1 cellular context compared by ENCODE assay signal in the genomic region with DNA sequence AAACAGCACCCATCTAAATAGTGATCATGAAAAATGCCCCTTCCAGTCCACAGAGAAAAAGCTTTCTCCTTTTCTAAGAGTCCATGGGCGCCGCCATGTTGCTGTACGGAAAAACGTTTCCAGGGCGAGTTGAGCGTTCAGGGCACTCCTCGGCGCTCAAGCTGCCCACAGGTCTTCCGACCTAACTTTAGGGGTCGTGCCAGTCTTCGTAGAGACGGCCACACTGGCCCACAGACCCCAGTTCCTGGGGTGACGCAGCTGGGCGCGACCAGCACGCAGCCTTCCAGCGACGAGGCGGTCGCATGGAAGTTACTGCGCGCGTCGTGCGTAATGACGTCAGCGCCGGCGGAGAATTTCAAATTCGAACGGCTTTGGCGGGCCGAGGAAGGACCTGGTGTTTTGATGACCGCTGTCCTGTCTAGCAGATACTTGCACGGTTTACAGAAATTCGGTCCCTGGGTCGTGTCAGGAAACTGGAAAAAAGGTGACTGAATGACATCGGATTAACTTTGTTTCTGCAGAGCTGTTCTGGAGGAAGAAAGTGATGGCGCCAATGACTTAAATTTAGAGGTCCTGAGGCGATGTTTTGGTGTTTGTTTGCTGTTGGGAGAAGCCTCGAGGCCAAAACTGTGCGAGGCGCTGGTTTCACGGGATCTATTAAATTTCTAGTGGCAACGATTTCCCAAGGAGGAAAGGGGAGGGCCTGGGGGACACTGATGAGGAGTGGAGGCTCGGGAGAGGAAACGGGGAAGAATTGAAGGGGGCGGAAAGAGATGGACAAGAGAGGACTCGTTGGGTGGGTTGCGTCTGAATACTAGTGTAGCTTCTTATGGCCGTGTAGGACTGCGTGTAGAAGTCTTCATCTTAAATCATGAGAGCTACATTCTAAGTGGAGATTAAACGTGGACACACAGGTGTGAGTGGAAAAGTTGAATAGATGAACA.
TF ChIP-seq lines count a peak whose summit lies in the region.

A gene with protein sequence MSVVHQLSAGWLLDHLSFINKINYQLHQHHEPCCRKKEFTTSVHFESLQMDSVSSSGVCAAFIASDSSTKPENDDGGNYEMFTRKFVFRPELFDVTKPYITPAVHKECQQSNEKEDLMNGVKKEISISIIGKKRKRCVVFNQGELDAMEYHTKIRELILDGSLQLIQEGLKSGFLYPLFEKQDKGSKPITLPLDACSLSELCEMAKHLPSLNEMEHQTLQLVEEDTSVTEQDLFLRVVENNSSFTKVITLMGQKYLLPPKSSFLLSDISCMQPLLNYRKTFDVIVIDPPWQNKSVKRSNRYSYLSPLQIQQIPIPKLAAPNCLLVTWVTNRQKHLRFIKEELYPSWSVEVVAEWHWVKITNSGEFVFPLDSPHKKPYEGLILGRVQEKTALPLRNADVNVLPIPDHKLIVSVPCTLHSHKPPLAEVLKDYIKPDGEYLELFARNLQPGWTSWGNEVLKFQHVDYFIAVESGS (minus strand): TSS at position 306 of the 944 bp plus-strand sequence. CDS start 4,289 bp downstream, outside the sequence.
A gene (plus strand): TSS at position 358 of the 944 bp plus-strand sequence. CDS start 1,429 bp downstream, outside the sequence.

TF ChIP-seq in WTC11, 78 proteins besides CTCF, POLR2A, EP300 and RAD21 (continued from another document and continues in another):
- TF ChIP-seq, protein P1, sequence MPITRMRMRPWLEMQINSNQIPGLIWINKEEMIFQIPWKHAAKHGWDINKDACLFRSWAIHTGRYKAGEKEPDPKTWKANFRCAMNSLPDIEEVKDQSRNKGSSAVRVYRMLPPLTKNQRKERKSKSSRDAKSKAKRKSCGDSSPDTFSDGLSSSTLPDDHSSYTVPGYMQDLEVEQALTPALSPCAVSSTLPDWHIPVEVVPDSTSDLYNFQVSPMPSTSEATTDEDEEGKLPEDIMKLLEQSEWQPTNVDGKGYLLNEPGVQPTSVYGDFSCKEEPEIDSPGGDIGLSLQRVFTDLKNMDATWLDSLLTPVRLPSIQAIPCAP (CRISPR knock-in tag; IDR thresholded peaks at IDR 0.05) = no peak
- TF ChIP-seq, protein P2, sequence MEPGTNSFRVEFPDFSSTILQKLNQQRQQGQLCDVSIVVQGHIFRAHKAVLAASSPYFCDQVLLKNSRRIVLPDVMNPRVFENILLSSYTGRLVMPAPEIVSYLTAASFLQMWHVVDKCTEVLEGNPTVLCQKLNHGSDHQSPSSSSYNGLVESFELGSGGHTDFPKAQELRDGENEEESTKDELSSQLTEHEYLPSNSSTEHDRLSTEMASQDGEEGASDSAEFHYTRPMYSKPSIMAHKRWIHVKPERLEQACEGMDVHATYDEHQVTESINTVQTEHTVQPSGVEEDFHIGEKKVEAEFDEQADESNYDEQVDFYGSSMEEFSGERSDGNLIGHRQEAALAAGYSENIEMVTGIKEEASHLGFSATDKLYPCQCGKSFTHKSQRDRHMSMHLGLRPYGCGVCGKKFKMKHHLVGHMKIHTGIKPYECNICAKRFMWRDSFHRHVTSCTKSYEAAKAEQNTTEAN (CRISPR knock-in tag; IDR thresholded peaks at IDR 0.05) = no peak
- TF ChIP-seq RORB (CRISPR knock-in tag; IDR thresholded peaks at IDR 0.05) = no peak
- TF ChIP-seq, protein P3, sequence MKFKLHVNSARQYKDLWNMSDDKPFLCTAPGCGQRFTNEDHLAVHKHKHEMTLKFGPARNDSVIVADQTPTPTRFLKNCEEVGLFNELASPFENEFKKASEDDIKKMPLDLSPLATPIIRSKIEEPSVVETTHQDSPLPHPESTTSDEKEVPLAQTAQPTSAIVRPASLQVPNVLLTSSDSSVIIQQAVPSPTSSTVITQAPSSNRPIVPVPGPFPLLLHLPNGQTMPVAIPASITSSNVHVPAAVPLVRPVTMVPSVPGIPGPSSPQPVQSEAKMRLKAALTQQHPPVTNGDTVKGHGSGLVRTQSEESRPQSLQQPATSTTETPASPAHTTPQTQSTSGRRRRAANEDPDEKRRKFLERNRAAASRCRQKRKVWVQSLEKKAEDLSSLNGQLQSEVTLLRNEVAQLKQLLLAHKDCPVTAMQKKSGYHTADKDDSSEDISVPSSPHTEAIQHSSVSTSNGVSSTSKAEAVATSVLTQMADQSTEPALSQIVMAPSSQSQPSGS (CRISPR knock-in tag; IDR thresholded peaks at IDR 0.05; ENCODE audit: borderline replicate concordance, low read depth) = peak; percentile 48; the same call in 1 of the 2 replicates
- TF ChIP-seq, protein P4, sequence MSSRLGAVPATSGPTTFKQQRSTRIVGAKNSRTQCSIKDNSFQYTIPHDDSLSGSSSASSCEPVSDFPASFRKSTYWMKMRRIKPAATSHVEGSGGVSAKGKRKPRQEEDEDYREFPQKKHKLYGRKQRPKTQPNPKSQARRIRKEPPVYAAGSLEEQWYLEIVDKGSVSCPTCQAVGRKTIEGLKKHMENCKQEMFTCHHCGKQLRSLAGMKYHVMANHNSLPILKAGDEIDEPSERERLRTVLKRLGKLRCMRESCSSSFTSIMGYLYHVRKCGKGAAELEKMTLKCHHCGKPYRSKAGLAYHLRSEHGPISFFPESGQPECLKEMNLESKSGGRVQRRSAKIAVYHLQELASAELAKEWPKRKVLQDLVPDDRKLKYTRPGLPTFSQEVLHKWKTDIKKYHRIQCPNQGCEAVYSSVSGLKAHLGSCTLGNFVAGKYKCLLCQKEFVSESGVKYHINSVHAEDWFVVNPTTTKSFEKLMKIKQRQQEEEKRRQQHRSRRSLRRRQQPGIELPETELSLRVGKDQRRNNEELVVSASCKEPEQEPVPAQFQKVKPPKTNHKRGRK (CRISPR knock-in tag; IDR thresholded peaks at IDR 0.05; ENCODE audit: borderline replicate concordance) = no peak
- no peak for TF ChIP-seq NFATC4 (CRISPR knock-in tag; IDR thresholded peaks at IDR 0.05)
- peak; percentile 92 for TF ChIP-seq FOXK1 (CRISPR knock-in tag; IDR thresholded peaks at IDR 0.05)
- no peak for TF ChIP-seq KAT7 (CRISPR knock-in tag; IDR thresholded peaks at IDR 0.05; ENCODE audit: borderline replicate concordance)
- no peak for TF ChIP-seq OVOL2 (CRISPR knock-in tag; IDR thresholded peaks at IDR 0.05; ENCODE audit: borderline replicate concordance)
- TF ChIP-seq ZNF263 (CRISPR knock-in tag; IDR thresholded peaks at IDR 0.05; ENCODE audit: low read depth) = no peak
- TF ChIP-seq, protein P5, sequence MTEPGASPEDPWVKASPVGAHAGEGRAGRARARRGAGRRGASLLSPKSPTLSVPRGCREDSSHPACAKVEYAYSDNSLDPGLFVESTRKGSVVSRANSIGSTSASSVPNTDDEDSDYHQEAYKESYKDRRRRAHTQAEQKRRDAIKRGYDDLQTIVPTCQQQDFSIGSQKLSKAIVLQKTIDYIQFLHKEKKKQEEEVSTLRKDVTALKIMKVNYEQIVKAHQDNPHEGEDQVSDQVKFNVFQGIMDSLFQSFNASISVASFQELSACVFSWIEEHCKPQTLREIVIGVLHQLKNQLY (CRISPR knock-in tag; IDR thresholded peaks at IDR 0.05) = no peak
- peak; percentile 100 for TF ChIP-seq MYBL2 (CRISPR knock-in tag; IDR thresholded peaks at IDR 0.05)
- no peak for TF ChIP-seq IRF2 (CRISPR knock-in tag; IDR thresholded peaks at IDR 0.05; ENCODE audit: borderline replicate concordance, low read depth)
- TF ChIP-seq, protein P6, sequence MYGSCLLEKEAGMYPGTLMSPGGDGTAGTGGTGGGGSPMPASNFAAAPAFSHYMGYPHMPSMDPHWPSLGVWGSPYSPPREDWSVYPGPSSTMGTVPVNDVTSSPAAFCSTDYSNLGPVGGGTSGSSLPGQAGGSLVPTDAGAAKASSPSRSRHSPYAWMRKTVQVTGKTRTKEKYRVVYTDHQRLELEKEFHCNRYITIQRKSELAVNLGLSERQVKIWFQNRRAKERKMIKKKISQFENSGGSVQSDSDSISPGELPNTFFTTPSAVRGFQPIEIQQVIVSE (CRISPR knock-in tag; IDR thresholded peaks at IDR 0.05; ENCODE audit: borderline replicate concordance) = no peak
- peak; percentile 94; the same call in 1 of the 2 replicates for TF ChIP-seq ATF1 (CRISPR knock-in tag; IDR thresholded peaks at IDR 0.05)
- TF ChIP-seq TCF7 (CRISPR knock-in tag; IDR thresholded peaks at IDR 0.05; ENCODE audit: low read depth) = no peak
- TF ChIP-seq, protein P7, sequence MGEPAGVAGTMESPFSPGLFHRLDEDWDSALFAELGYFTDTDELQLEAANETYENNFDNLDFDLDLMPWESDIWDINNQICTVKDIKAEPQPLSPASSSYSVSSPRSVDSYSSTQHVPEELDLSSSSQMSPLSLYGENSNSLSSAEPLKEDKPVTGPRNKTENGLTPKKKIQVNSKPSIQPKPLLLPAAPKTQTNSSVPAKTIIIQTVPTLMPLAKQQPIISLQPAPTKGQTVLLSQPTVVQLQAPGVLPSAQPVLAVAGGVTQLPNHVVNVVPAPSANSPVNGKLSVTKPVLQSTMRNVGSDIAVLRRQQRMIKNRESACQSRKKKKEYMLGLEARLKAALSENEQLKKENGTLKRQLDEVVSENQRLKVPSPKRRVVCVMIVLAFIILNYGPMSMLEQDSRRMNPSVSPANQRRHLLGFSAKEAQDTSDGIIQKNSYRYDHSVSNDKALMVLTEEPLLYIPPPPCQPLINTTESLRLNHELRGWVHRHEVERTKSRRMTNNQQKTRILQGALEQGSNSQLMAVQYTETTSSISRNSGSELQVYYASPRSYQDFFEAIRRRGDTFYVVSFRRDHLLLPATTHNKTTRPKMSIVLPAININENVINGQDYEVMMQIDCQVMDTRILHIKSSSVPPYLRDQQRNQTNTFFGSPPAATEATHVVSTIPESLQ (CRISPR knock-in tag; IDR thresholded peaks at IDR 0.05) = no peak
- TF ChIP-seq, protein P8, sequence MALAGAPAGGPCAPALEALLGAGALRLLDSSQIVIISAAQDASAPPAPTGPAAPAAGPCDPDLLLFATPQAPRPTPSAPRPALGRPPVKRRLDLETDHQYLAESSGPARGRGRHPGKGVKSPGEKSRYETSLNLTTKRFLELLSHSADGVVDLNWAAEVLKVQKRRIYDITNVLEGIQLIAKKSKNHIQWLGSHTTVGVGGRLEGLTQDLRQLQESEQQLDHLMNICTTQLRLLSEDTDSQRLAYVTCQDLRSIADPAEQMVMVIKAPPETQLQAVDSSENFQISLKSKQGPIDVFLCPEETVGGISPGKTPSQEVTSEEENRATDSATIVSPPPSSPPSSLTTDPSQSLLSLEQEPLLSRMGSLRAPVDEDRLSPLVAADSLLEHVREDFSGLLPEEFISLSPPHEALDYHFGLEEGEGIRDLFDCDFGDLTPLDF (CRISPR knock-in tag; IDR thresholded peaks at IDR 0.05) = no peak
- no peak for TF ChIP-seq PRRX2 (CRISPR knock-in tag; IDR thresholded peaks at IDR 0.05)
- TF ChIP-seq, protein P9, sequence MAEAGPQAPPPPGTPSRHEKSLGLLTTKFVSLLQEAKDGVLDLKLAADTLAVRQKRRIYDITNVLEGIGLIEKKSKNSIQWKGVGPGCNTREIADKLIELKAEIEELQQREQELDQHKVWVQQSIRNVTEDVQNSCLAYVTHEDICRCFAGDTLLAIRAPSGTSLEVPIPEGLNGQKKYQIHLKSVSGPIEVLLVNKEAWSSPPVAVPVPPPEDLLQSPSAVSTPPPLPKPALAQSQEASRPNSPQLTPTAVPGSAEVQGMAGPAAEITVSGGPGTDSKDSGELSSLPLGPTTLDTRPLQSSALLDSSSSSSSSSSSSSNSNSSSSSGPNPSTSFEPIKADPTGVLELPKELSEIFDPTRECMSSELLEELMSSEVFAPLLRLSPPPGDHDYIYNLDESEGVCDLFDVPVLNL (CRISPR knock-in tag; IDR thresholded peaks at IDR 0.05; ENCODE audit: borderline replicate concordance, low read depth) = peak; percentile 98
- peak; percentile 99 for TF ChIP-seq CREM (CRISPR knock-in tag; IDR thresholded peaks at IDR 0.05)
- TF ChIP-seq ZNF317 (CRISPR knock-in tag; IDR thresholded peaks at IDR 0.05; ENCODE audit: borderline replicate concordance, low read depth) = no peak
- TF ChIP-seq, protein P10, sequence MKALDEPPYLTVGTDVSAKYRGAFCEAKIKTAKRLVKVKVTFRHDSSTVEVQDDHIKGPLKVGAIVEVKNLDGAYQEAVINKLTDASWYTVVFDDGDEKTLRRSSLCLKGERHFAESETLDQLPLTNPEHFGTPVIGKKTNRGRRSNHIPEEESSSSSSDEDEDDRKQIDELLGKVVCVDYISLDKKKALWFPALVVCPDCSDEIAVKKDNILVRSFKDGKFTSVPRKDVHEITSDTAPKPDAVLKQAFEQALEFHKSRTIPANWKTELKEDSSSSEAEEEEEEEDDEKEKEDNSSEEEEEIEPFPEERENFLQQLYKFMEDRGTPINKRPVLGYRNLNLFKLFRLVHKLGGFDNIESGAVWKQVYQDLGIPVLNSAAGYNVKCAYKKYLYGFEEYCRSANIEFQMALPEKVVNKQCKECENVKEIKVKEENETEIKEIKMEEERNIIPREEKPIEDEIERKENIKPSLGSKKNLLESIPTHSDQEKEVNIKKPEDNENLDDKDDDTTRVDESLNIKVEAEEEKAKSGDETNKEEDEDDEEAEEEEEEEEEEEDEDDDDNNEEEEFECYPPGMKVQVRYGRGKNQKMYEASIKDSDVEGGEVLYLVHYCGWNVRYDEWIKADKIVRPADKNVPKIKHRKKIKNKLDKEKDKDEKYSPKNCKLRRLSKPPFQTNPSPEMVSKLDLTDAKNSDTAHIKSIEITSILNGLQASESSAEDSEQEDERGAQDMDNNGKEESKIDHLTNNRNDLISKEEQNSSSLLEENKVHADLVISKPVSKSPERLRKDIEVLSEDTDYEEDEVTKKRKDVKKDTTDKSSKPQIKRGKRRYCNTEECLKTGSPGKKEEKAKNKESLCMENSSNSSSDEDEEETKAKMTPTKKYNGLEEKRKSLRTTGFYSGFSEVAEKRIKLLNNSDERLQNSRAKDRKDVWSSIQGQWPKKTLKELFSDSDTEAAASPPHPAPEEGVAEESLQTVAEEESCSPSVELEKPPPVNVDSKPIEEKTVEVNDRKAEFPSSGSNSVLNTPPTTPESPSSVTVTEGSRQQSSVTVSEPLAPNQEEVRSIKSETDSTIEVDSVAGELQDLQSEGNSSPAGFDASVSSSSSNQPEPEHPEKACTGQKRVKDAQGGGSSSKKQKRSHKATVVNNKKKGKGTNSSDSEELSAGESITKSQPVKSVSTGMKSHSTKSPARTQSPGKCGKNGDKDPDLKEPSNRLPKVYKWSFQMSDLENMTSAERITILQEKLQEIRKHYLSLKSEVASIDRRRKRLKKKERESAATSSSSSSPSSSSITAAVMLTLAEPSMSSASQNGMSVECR (CRISPR knock-in tag; IDR thresholded peaks at IDR 0.05; ENCODE audit: borderline replicate concordance) = peak; percentile 57; the same call in 1 of the 2 replicates
- no peak for TF ChIP-seq SMAD3 (CRISPR knock-in tag; IDR thresholded peaks at IDR 0.05; ENCODE audit: borderline replicate concordance)
- TF ChIP-seq ZNF138 (CRISPR knock-in tag; conservative IDR thresholded peaks at IDR 0.05) = no peak
- peak; percentile 89 for TF ChIP-seq GABPB1 (CRISPR knock-in tag; IDR thresholded peaks at IDR 0.05)
- TF ChIP-seq ELF4 (CRISPR knock-in tag; IDR thresholded peaks at IDR 0.05; ENCODE audit: low read depth) = no peak
- TF ChIP-seq, protein P11, sequence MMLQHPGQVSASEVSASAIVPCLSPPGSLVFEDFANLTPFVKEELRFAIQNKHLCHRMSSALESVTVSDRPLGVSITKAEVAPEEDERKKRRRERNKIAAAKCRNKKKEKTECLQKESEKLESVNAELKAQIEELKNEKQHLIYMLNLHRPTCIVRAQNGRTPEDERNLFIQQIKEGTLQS (CRISPR knock-in tag; conservative IDR thresholded peaks at IDR 0.05) = no peak
